ENCODE assay signal across 10 cellular contexts in genomic region chr12:29710104-29710503, GRCh38.
DNase-seq lines count a peak whose midpoint lies in the region; ATAC-seq, FAIRE-seq and TF ChIP-seq lines count a peak whose summit lies in the region.
"Had no signal": no experiment of that assay in that cellular context is flagged by ENCODE, and none has a peak within 500 bp of the region (broad histone marks: within the 10 kb centered on the region; RNA-seq: fewer than 3 reads in every experiment).

No MANE protein-coding gene starts in this region.

- H3K4me1 ChIP-seq in keratinocyte (ENCODE audit: control insufficient read depth, extremely low read depth, insufficient read depth, low read length) (peaks cover 18% of the 10 kb centered on the region), aorta (ENCODE audit: control insufficient read depth in 1 of 2, insufficient read depth in 2 of 2, low read length in 2 of 2) (peaks cover 6 to 7% of the 10 kb centered on the region in 2 donors)

- H3K36me3 Mint-ChIP-seq in activated CD8-positive, alpha-beta T cell treated with anti-CD3 and anti-CD28 coated beads for 36 hours (ENCODE audit: low read depth), result no peaks in the 10 kb centered on the region
- H3K36me3 Mint-ChIP-seq in activated CD8-positive, alpha-beta T cell treated with anti-CD3 and anti-CD28 coated beads, Interleukin-2, amount 10 ng/mL, durations not matched to agents 7 days and 5 days (ENCODE audit: low read depth), result no peaks in the 10 kb centered on the region

- no peaks in the 10 kb centered on the region for H3K9me1 ChIP-seq in keratinocyte (ENCODE audit: control insufficient read depth, extremely low read depth, insufficient read depth, low read length)

- H3K27me3 ChIP-seq in keratinocyte (ENCODE audit: control insufficient read depth, extremely low read depth, insufficient read depth, low read length) (no peaks in the 10 kb centered on the region), aorta (ENCODE audit: control insufficient read depth in 1 of 2, insufficient read depth in 2 of 2, low read length in 1 of 2) (no peaks in the 10 kb centered on the region)

- no peak overlapping the region for H3K4me3 Mint-ChIP-seq in activated CD8-positive, alpha-beta T cell treated with anti-CD3 and anti-CD28 coated beads for 36 hours
- no peak overlapping the region for H3K4me3 Mint-ChIP-seq in activated CD8-positive, alpha-beta T cell treated with anti-CD3 and anti-CD28 coated beads, Interleukin-2, amount 10 ng/mL, durations not matched to agents 7 days and 5 days
- H3K4me3 Mint-ChIP-seq: naive thymus-derived CD4-positive, alpha-beta T cell had no signal

- H3K79me2 ChIP-seq in keratinocyte (ENCODE audit: control insufficient read depth, insufficient read depth, low read length), result no peaks in the 10 kb centered on the region

- no peak overlapping the region for H3K9ac ChIP-seq in keratinocyte (ENCODE audit: control insufficient read depth, extremely low read depth, insufficient read depth, low read length)

- H3K27me3 Mint-ChIP-seq in activated CD8-positive, alpha-beta T cell treated with anti-CD3 and anti-CD28 coated beads for 36 hours, result peaks cover 1% of the 10 kb centered on the region
- H3K27me3 Mint-ChIP-seq in activated CD8-positive, alpha-beta T cell treated with anti-CD3 and anti-CD28 coated beads, Interleukin-2, amount 10 ng/mL, durations not matched to agents 7 days and 5 days (ENCODE audit: low read depth), result no peaks in the 10 kb centered on the region

- H3K4me2 ChIP-seq in keratinocyte (ENCODE audit: control insufficient read depth, extremely low read depth, insufficient read depth, low read depth, low read length), result peak overlapping the region; percentile 70

- H4K20me1 ChIP-seq in keratinocyte (ENCODE audit: control insufficient read depth, extremely low read depth, insufficient read depth, low read length), result no peaks in the 10 kb centered on the region

- ATAC-seq in activated CD8-positive, alpha-beta T cell treated with anti-CD3 and anti-CD28 coated beads for 36 hours, result no peak
- ATAC-seq in activated CD8-positive, alpha-beta T cell treated with anti-CD3 and anti-CD28 coated beads, Interleukin-2, amount 10 ng/mL, durations not matched to agents 7 days and 5 days, result no peak
- ATAC-seq in aorta (ENCODE audit: low FRiP score) (peak; percentile 32), GM21367 (IDR thresholded peaks at IDR 0.05; ENCODE audit: unreplicated experiment) (no peak), HG03342 (IDR thresholded peaks at IDR 0.05; ENCODE audit: unreplicated experiment) (no peak)
- ATAC-seq: naive thymus-derived CD4-positive, alpha-beta T cell had no signal

- POLR2A ChIA-PET in activated CD8-positive, alpha-beta T cell treated with anti-CD3 and anti-CD28 coated beads for 36 hours (lab: Charles Lee), result no interaction called here
- POLR2A ChIA-PET in activated CD8-positive, alpha-beta T cell treated with anti-CD3 and anti-CD28 coated beads, Interleukin-2, amount 10 ng/mL, durations not matched to agents 7 days and 5 days (lab: Charles Lee), result no interaction called here

- FAIRE-seq in keratinocyte (lab: Jason Lieb, UNC), result no peak

- H3K9me3 ChIP-seq in keratinocyte (ENCODE audit: control insufficient read depth, low read depth, low read length) (no peaks in the 10 kb centered on the region), aorta (ENCODE audit: control insufficient read depth, low read length) (no peaks in the 10 kb centered on the region)

- CTCF ChIA-PET in activated CD8-positive, alpha-beta T cell treated with anti-CD3 and anti-CD28 coated beads for 36 hours (lab: Charles Lee), result interaction anchor here (0.7 kb wide), 1 partner anchor 10 kb away, joined by 3 read pairs; no protein-coding TSS in a partner anchor
- CTCF ChIA-PET in activated CD8-positive, alpha-beta T cell treated with anti-CD3 and anti-CD28 coated beads, Interleukin-2, amount 10 ng/mL, durations not matched to agents 7 days and 5 days (lab: Charles Lee), result no interaction called here

- H3K9me3 Mint-ChIP-seq in activated CD8-positive, alpha-beta T cell treated with anti-CD3 and anti-CD28 coated beads for 36 hours, result no peaks in the 10 kb centered on the region
- H3K9me3 Mint-ChIP-seq in activated CD8-positive, alpha-beta T cell treated with anti-CD3 and anti-CD28 coated beads, Interleukin-2, amount 10 ng/mL, durations not matched to agents 7 days and 5 days (ENCODE audit: insufficient read depth), result no peaks in the 10 kb centered on the region

- H3K36me3 ChIP-seq in keratinocyte (ENCODE audit: control insufficient read depth in 2 of 2, extremely low read depth in 1 of 2, insufficient read depth in 2 of 2, low read length in 2 of 2), result no peaks in the 10 kb centered on the region
- no peaks in the 10 kb centered on the region for H3K36me3 ChIP-seq in aorta (ENCODE audit: control insufficient read depth in 1 of 2, insufficient read depth in 2 of 2, low read length in 1 of 2)
- H3K36me3 ChIP-seq: WERI-Rb-1 had no signal

- peak overlapping the region; percentile 84 for H2AFZ ChIP-seq in keratinocyte (ENCODE audit: control insufficient read depth, low read length)

- intact Hi-C loops in activated CD8-positive, alpha-beta T cell treated with anti-CD3 and anti-CD28 coated beads for 36 hours (cut with micrococcal nuclease), result no loop called here
- intact Hi-C loops in aorta (cut with DNase I), result no loop called here

- dilution Hi-C loops in keratinocyte (cut with MboI; ENCODE audit: extremely low pct_ligation_motif_present, low sequenced_read_pairs), result no loop called here

- H3K27ac Mint-ChIP-seq in activated CD8-positive, alpha-beta T cell treated with anti-CD3 and anti-CD28 coated beads for 36 hours, result no peak overlapping the region
- H3K27ac Mint-ChIP-seq in activated CD8-positive, alpha-beta T cell treated with anti-CD3 and anti-CD28 coated beads, Interleukin-2, amount 10 ng/mL, durations not matched to agents 7 days and 5 days, result no peak overlapping the region
- H3K27ac Mint-ChIP-seq: naive thymus-derived CD4-positive, alpha-beta T cell had no signal

- H3K27ac ChIP-seq in keratinocyte (ENCODE audit: control insufficient read depth, insufficient read depth, low read length) (no peak overlapping the region), aorta (ENCODE audit: low read depth in 1 of 2, low read length in 2 of 2) (peak overlapping the region in 1 of 2 donors; percentile 68)
- H3K27ac ChIP-seq: WERI-Rb-1 had no signal

- H3K4me1 Mint-ChIP-seq in activated CD8-positive, alpha-beta T cell treated with anti-CD3 and anti-CD28 coated beads for 36 hours (ENCODE audit: low read depth), result no peaks in the 10 kb centered on the region
- no peaks in the 10 kb centered on the region for H3K4me1 Mint-ChIP-seq in activated CD8-positive, alpha-beta T cell treated with anti-CD3 and anti-CD28 coated beads, Interleukin-2, amount 10 ng/mL, durations not matched to agents 7 days and 5 days (ENCODE audit: low read depth)

- peak; percentile 1 for DNase-seq in activated CD8-positive, alpha-beta T cell treated with anti-CD3 and anti-CD28 coated beads for 36 hours
- DNase-seq in activated CD8-positive, alpha-beta T cell treated with anti-CD3 and anti-CD28 coated beads, Interleukin-2, amount 10 ng/mL, durations not matched to agents 7 days and 5 days, result no peak
- DNase-seq in cerebellar cortex (ENCODE audit: low spot score) (peak; percentile 5), keratinocyte (ENCODE audit: low read depth, low spot score) (no peak), aorta (no peak), ureter (ENCODE audit: low spot score) (no peak)
- DNase-seq: naive thymus-derived CD4-positive, alpha-beta T cell; WERI-Rb-1 had no signal

- no peak overlapping the region for H3K4me3 ChIP-seq in keratinocyte (ENCODE audit: control insufficient read depth in 2 of 3, extremely low read depth in 1 of 3, insufficient read depth in 2 of 3, low read depth in 1 of 3, low read length in 3 of 3)
- H3K4me3 ChIP-seq in aorta (ENCODE audit: low read length in 2 of 2), result no peak overlapping the region

- WGBS in aorta, 2 donors, result 23 to 28% methylated on average over 5 of the region's 5 CpGs

- no peak for TF ChIP-seq CTCF in activated CD8-positive, alpha-beta T cell treated with anti-CD3 and anti-CD28 coated beads for 36 hours (IDR thresholded peaks at IDR 0.05)
- TF ChIP-seq CTCF in keratinocyte (optimal IDR thresholded peaks at IDR 0.05 in 1 of 3, IDR thresholded peaks at IDR 0.05 in 1 of 3, conservative IDR thresholded peaks at IDR 0.05 in 1 of 3; ENCODE audit: extremely low read depth in 1 of 3, insufficient read depth in 2 of 3, low read length in 3 of 3), result no peak

Comparison
In these comparisons a context has a peak if more than half of its experiments do, and no peak if none do; other contexts are left out.
1. DNase-seq: peak in activated CD8-positive, alpha-beta T cell treated with anti-CD3 and anti-CD28 coated beads for 36 hours (single experiment) and cerebellar cortex (single experiment); none in activated CD8-positive, alpha-beta T cell treated with anti-CD3 and anti-CD28 coated beads, Interleukin-2, amount 10 ng/mL, durations not matched to agents 7 days and 5 days (single experiment), keratinocyte (single experiment), aorta (0 of 2) and ureter (single experiment).